Comparison of ENCODE assay signal across 19 cellular contexts in genomic region chr20:57262244-57263126, GRCh38. TPM values are rescaled to one million over a fixed set of nuclear protein-coding genes. Genes with fewer than 3 reads are reported as not detected.
DNase-seq lines count a peak whose midpoint lies in the region; ATAC-seq and TF ChIP-seq lines count a peak whose summit lies in the region.
"Had no signal": no experiment of that assay in that cellular context is flagged by ENCODE, and none has a peak within 500 bp of the region (broad histone marks: within the 10 kb centered on the region; RNA-seq: fewer than 3 reads in every experiment).

No MANE protein-coding gene starts in this region.

- WGBS in right cardiac atrium, result 59% methylated on average over 14 of the region's 14 CpGs

- H3K9me3 Mint-ChIP-seq in brain, result no peaks in the 10 kb centered on the region
- H3K9me3 Mint-ChIP-seq: activated CD4-positive, alpha-beta T cell treated with anti-CD3 and anti-CD28 coated beads, Interleukin-2, amount 10 ng/mL, durations not matched to agents 24 days and 14 days; stimulated activated memory B cell treated with anti-CD40 and anti-IgM and Interleukin-4, amounts not matched to agents 10 μg/mL and 1 μg/mL and 100 μg/mL, for 72 hours had no signal

- ATAC-seq in right cardiac atrium (no peak), Right ventricle myocardium inferior (no peak), lower lobe of right lung (no peak)
- ATAC-seq: left lobe of liver; stimulated activated memory B cell treated with anti-CD40 and anti-IgM and Interleukin-4, amounts not matched to agents 10 μg/mL and 1 μg/mL and 100 μg/mL, for 72 hours had no signal

- no peaks in the 10 kb centered on the region for H3K9me3 ChIP-seq in right cardiac atrium (ENCODE audit: control insufficient read depth, low read length)
- no peaks in the 10 kb centered on the region for H3K9me3 ChIP-seq in lower lobe of right lung
- H3K9me3 ChIP-seq in SJCRH30 (replicated peaks), result no peaks in the 10 kb centered on the region
- H3K9me3 ChIP-seq: upper lobe of left lung had no signal

- peaks cover 35% of the 10 kb centered on the region for H3K27me3 Mint-ChIP-seq in brain

- H3K27ac Mint-ChIP-seq in brain, result peak overlapping the region; percentile 66 to 96 (median 90)
- H3K27ac Mint-ChIP-seq: activated CD4-positive, alpha-beta T cell treated with anti-CD3 and anti-CD28 coated beads, Interleukin-2, amount 10 ng/mL, durations not matched to agents 24 days and 14 days; stimulated activated memory B cell treated with anti-CD40 and anti-IgM and Interleukin-4, amounts not matched to agents 10 μg/mL and 1 μg/mL and 100 μg/mL, for 72 hours had no signal

- TF ChIP-seq CTCF in brain (conservative IDR thresholded peaks at IDR 0.05), result no peak
- no peak for TF ChIP-seq CTCF in lower lobe of right lung (IDR thresholded peaks at IDR 0.05)

- H3K36me3 Mint-ChIP-seq in brain, result no peaks in the 10 kb centered on the region
- H3K36me3 Mint-ChIP-seq: CD14-positive monocyte; stimulated activated memory B cell treated with anti-CD40 and anti-IgM and Interleukin-4, amounts not matched to agents 10 μg/mL and 1 μg/mL and 100 μg/mL, for 72 hours had no signal

- H3K27ac ChIP-seq in right cardiac atrium (ENCODE audit: low read length) (peak overlapping the region; percentile 71), lower lobe of right lung (no peak overlapping the region), SJCRH30 (no peak overlapping the region; the same call in 1 of the 2 replicates)
- H3K27ac ChIP-seq: upper lobe of left lung had no signal

- no peak overlapping the region for H3K4me3 ChIP-seq in right cardiac atrium (ENCODE audit: low read length)
- no peak overlapping the region for H3K4me3 ChIP-seq in lower lobe of right lung
- no peak overlapping the region for H3K4me3 ChIP-seq in SJCRH30
- H3K4me3 ChIP-seq: upper lobe of left lung had no signal

- intact Hi-C loops in right cardiac atrium (cut with DNase I), result loop anchor here in 2 of 4 donors (10.0 kb wide), 1 partner anchor 98 kb away; no protein-coding TSS in a partner anchor
- intact Hi-C loops in Right ventricle myocardium inferior (cut with DNase I), result loop anchor here (5.0 kb wide), 1 partner anchor 170 kb away; no protein-coding TSS in a partner anchor
- intact Hi-C loops in lower lobe of right lung (cut with DNase I), result no loop called here
- intact Hi-C loops in posterior vena cava (cut with DNase I), result no loop called here

- no peaks in the 10 kb centered on the region for H3K4me1 ChIP-seq in right cardiac atrium (ENCODE audit: control insufficient read depth, insufficient read depth, low read length)
- H3K4me1 ChIP-seq in lower lobe of right lung, result no peaks in the 10 kb centered on the region
- peaks cover 59% of the 10 kb centered on the region for H3K4me1 ChIP-seq in SJCRH30

- H3K4me1 Mint-ChIP-seq in brain, result peaks cover 76% of the 10 kb centered on the region
- H3K4me1 Mint-ChIP-seq: activated CD4-positive, alpha-beta T cell treated with anti-CD3 and anti-CD28 coated beads, Interleukin-2, amount 10 ng/mL, durations not matched to agents 24 days and 14 days; CD14-positive monocyte had no signal

- H3K4me3 Mint-ChIP-seq in brain, result peak overlapping the region; percentile 89 to 94 (median 91)
- H3K4me3 Mint-ChIP-seq: activated CD4-positive, alpha-beta T cell treated with anti-CD3 and anti-CD28 coated beads, Interleukin-2, amount 10 ng/mL, durations not matched to agents 24 days and 14 days; stimulated activated memory B cell treated with anti-CD40 and anti-IgM and Interleukin-4, amounts not matched to agents 10 μg/mL and 1 μg/mL and 100 μg/mL, for 72 hours had no signal

- DNase-seq in right cardiac atrium, result no peak
- no peak for DNase-seq in Right ventricle myocardium inferior (ENCODE audit: missing footprints)
- peak; percentile 33 for DNase-seq in medulla oblongata (ENCODE audit: extremely low spot score)
- no peak for DNase-seq in cerebellar nuclear complex (lab: John Stamatoyannopoulos, UW)
- no peak for DNase-seq in lower lobe of right lung
- no peak for DNase-seq in posterior vena cava (ENCODE audit: low spot score)
- no peak for DNase-seq in SJCRH30
- DNase-seq: activated CD4-positive, alpha-beta T cell treated with anti-CD3 and anti-CD28 coated beads, Interleukin-2, amount 10 ng/mL, durations not matched to agents 24 days and 14 days; activated CD8-positive, alpha-beta memory T cell treated with anti-CD3 and anti-CD28 coated beads, Interleukin-2, amount 50 U/mL, for 48 hours; activated gamma-delta T cell; amniotic stem cell; hippocampal formation; NCI-H1694; posterior cingulate gyrus had no signal

- H3K27me3 ChIP-seq in right cardiac atrium (ENCODE audit: control insufficient read depth, insufficient read depth) (no peaks in the 10 kb centered on the region), lower lobe of right lung (ENCODE audit: low read depth) (peaks cover 88% of the 10 kb centered on the region), SJCRH30 (no peaks in the 10 kb centered on the region)

- H3K36me3 ChIP-seq in lower lobe of right lung (no peaks in the 10 kb centered on the region), SJCRH30 (no peaks in the 10 kb centered on the region)
- H3K36me3 ChIP-seq: upper lobe of left lung had no signal

RNA-seq across cellular contexts. Expression of gene BMP7, which starts 4.0 kb away (rescaled TPM):
- total RNA-seq in right cardiac atrium, result 10 to 100 TPM; 29.1 to 39.4 (median 32.3) TPM
- 22.4 TPM for polyA plus RNA-seq in right cardiac atrium
- total RNA-seq in Right ventricle myocardium inferior, result 27.2 TPM
- polyA plus RNA-seq in brain (ENCODE audit: insufficient read depth, low read depth, low replicate concordance), result 24.9 TPM
- total RNA-seq in lower lobe of right lung, result 0.74 TPM
- under 1 TPM in 1 of 2 donors, not detected in 1; 0.65 TPM for total RNA-seq in posterior vena cava
- total RNA-seq in SJCRH30 (2014; rRNA removed; shearing (Covaris generic)), result 14.6 and 15.6 TPM in 2 replicates
- polyA plus RNA-seq: CD14-positive monocyte had no signal
